ENCODE assay signal across 1 cellular context in genomic region chr14:103847954-103848719, GRCh38.
TF ChIP-seq lines count a peak whose summit lies in the region.

No MANE protein-coding gene starts in this region.

TF ChIP-seq in HepG2, 621 proteins besides CTCF, POLR2A, EP300 and RAD21 (continued from another document and continues in another):
- TF ChIP-seq ZNF432 (CRISPR knock-in tag; IDR thresholded peaks at IDR 0.05; ENCODE audit: borderline replicate concordance) (no peak), ESRRA (CRISPR knock-in tag; IDR thresholded peaks at IDR 0.05; ENCODE audit: low read depth) (no peak; the same call in 1 of the 2 replicates), ZBTB46 (CRISPR knock-in tag; IDR thresholded peaks at IDR 0.05; ENCODE audit: borderline replicate concordance) (no peak), FOXM1 (CRISPR knock-in tag; IDR thresholded peaks at IDR 0.05) (no peak), SNAPC2 (CRISPR knock-in tag; IDR thresholded peaks at IDR 0.05) (peak; percentile 62; the same call in 1 of the 2 replicates), ZNF773 (CRISPR knock-in tag; IDR thresholded peaks at IDR 0.05; ENCODE audit: borderline replicate concordance) (no peak), HNRNPUL1 (IDR thresholded peaks at IDR 0.05; ENCODE audit: low read depth, low read length) (no peak), RAD51 (IDR thresholded peaks at IDR 0.05; ENCODE audit: borderline replicate concordance) (no peak), ELK4 (CRISPR knock-in tag; IDR thresholded peaks at IDR 0.05; ENCODE audit: borderline replicate concordance) (no peak), TRAFD1 (CRISPR knock-in tag; IDR thresholded peaks at IDR 0.05; ENCODE audit: borderline replicate concordance) (no peak), ONECUT2 (CRISPR knock-in tag; IDR thresholded peaks at IDR 0.05) (no peak), ZNF598 (CRISPR knock-in tag; IDR thresholded peaks at IDR 0.05; ENCODE audit: borderline replicate concordance) (peak; percentile 78; the same call in 1 of the 2 replicates), ZNF335 (CRISPR knock-in tag; IDR thresholded peaks at IDR 0.05) (no peak), SRY (CRISPR knock-in tag; IDR thresholded peaks at IDR 0.05) (no peak), SATB2 (CRISPR knock-in tag; IDR thresholded peaks at IDR 0.05) (no peak), PRPF4 (IDR thresholded peaks at IDR 0.05; ENCODE audit: low read depth, low read length, poor library complexity, severe bottlenecking) (no peak), SSRP1 (CRISPR knock-in tag; IDR thresholded peaks at IDR 0.05) (no peak), ZSCAN25 (CRISPR knock-in tag; IDR thresholded peaks at IDR 0.05) (0 out of 2 replicates have a peak, but pooled peaks have one; percentile 9), DMTF1 (CRISPR knock-in tag; IDR thresholded peaks at IDR 0.05) (no peak), PBX3 (CRISPR knock-in tag; IDR thresholded peaks at IDR 0.05; ENCODE audit: borderline replicate concordance) (no peak), KLF11 (CRISPR knock-in tag; IDR thresholded peaks at IDR 0.05) (0 out of 2 replicates have a peak, but pooled peaks have one; percentile 42), ZIK1 (CRISPR knock-in tag; IDR thresholded peaks at IDR 0.05; ENCODE audit: borderline replicate concordance, low read depth) (no peak), MTF1 (CRISPR knock-in tag; IDR thresholded peaks at IDR 0.05) (no peak), ZC3H4 (CRISPR knock-in tag; IDR thresholded peaks at IDR 0.05; ENCODE audit: borderline replicate concordance) (no peak), ZFP1 (CRISPR knock-in tag; IDR thresholded peaks at IDR 0.05) (no peak), NCOA5 (CRISPR knock-in tag; IDR thresholded peaks at IDR 0.05) (no peak), NFKBIZ (CRISPR knock-in tag; IDR thresholded peaks at IDR 0.05) (no peak), ISX (CRISPR knock-in tag; conservative IDR thresholded peaks at IDR 0.05) (no peak), ZFP37 (CRISPR knock-in tag; IDR thresholded peaks at IDR 0.05; ENCODE audit: borderline replicate concordance) (no peak), RXRA (CRISPR knock-in tag; IDR thresholded peaks at IDR 0.05) (peak; percentile 89), ZNF3 (CRISPR knock-in tag; IDR thresholded peaks at IDR 0.05) (no peak), ZNF224 (CRISPR knock-in tag; IDR thresholded peaks at IDR 0.05) (no peak), ADNP (CRISPR knock-in tag; IDR thresholded peaks at IDR 0.05) (no peak), ZHX2 (IDR thresholded peaks at IDR 0.05; ENCODE audit: low read depth) (no peak), ZHX2 (CRISPR knock-in tag; IDR thresholded peaks at IDR 0.05; ENCODE audit: borderline replicate concordance) (no peak), ERF (CRISPR knock-in tag; IDR thresholded peaks at IDR 0.05) (no peak), TBP (CRISPR knock-in tag; IDR thresholded peaks at IDR 0.05) (no peak), HOXA5 (CRISPR knock-in tag; IDR thresholded peaks at IDR 0.05) (no peak), ZKSCAN5 (CRISPR knock-in tag; IDR thresholded peaks at IDR 0.05) (no peak), SCMH1 (CRISPR knock-in tag; IDR thresholded peaks at IDR 0.05; ENCODE audit: borderline replicate concordance) (no peak), ZNF138 (CRISPR knock-in tag; IDR thresholded peaks at IDR 0.05; ENCODE audit: low read depth) (0 out of 2 replicates have a peak, but pooled peaks have one; percentile 32), SYNCRIP (IDR thresholded peaks at IDR 0.05; ENCODE audit: insufficient read depth, low read depth, low read length) (no peak), MATR3 (CRISPR knock-in tag; IDR thresholded peaks at IDR 0.05) (no peak), FOXP4 (CRISPR knock-in tag; IDR thresholded peaks at IDR 0.05) (peak; percentile 16; the same call in 1 of the 2 replicates), ATF6 (CRISPR knock-in tag; conservative IDR thresholded peaks at IDR 0.05) (no peak), HES4 (CRISPR knock-in tag; IDR thresholded peaks at IDR 0.05; ENCODE audit: borderline replicate concordance) (peak; percentile 5; the same call in 1 of the 2 replicates), ZBTB21 (CRISPR knock-in tag; IDR thresholded peaks at IDR 0.05) (no peak), ZNF691 (CRISPR knock-in tag; IDR thresholded peaks at IDR 0.05; ENCODE audit: borderline replicate concordance, low read depth) (no peak), ZBTB38 (CRISPR knock-in tag; IDR thresholded peaks at IDR 0.05) (no peak)
